ENCODE assay signal across 11 cellular contexts in genomic region chr2:230784840-230785239, GRCh38.
DNase-seq lines count a peak whose midpoint lies in the region; ATAC-seq and TF ChIP-seq lines count a peak whose summit lies in the region.
"Had no signal": no experiment of that assay in that cellular context is flagged by ENCODE, and none has a peak within 500 bp of the region (broad histone marks: within the 10 kb centered on the region; RNA-seq: fewer than 3 reads in every experiment).

No MANE protein-coding gene starts in this region.

- no peaks in the 10 kb centered on the region for H3K27me3 Mint-ChIP-seq in activated naive CD4-positive, alpha-beta T cell treated with anti-CD3 and anti-CD28 coated beads for 36 hours (ENCODE audit: low read depth)
- no peaks in the 10 kb centered on the region for H3K27me3 Mint-ChIP-seq in activated naive CD8-positive, alpha-beta T cell treated with anti-CD3 and anti-CD28 coated beads, Interleukin-2, amount 10 ng/mL, durations not matched to agents 7 days and 5 days
- H3K27me3 Mint-ChIP-seq in chondrocyte (ENCODE audit: low read depth) = no peaks in the 10 kb centered on the region

- peaks cover 71% of the 10 kb centered on the region for H3K36me3 Mint-ChIP-seq in activated naive CD4-positive, alpha-beta T cell treated with anti-CD3 and anti-CD28 coated beads for 36 hours (ENCODE audit: low read depth)
- peaks cover 94% of the 10 kb centered on the region for H3K36me3 Mint-ChIP-seq in activated naive CD8-positive, alpha-beta T cell treated with anti-CD3 and anti-CD28 coated beads, Interleukin-2, amount 10 ng/mL, durations not matched to agents 7 days and 5 days
- peaks cover 85% of the 10 kb centered on the region for H3K36me3 Mint-ChIP-seq in stimulated activated effector memory CD8-positive, alpha-beta T cell treated with anti-CD3 and anti-CD28 coated beads, Interleukin-12 subunit alpha, Interleukin-12 subunit beta, amount 100 ng/mL, for 72 hours
- H3K36me3 Mint-ChIP-seq in chondrocyte (ENCODE audit: low read depth) = peaks cover 25% of the 10 kb centered on the region

- POLR2A ChIA-PET in activated naive CD8-positive, alpha-beta T cell treated with anti-CD3 and anti-CD28 coated beads, Interleukin-2, amount 10 ng/mL, durations not matched to agents 7 days and 5 days (lab: Charles Lee) = no interaction called here

- no peak for DNase-seq in activated naive CD4-positive, alpha-beta T cell treated with anti-CD3 and anti-CD28 coated beads for 36 hours
- DNase-seq in activated naive CD4-positive, alpha-beta T cell treated with anti-CD3 and anti-CD28 coated beads, Interleukin-2, amount 50 U/mL, for 16 hours = no peak
- no peak for DNase-seq in activated naive CD8-positive, alpha-beta T cell treated with anti-CD3 and anti-CD28 coated beads, Interleukin-2, amount 10 ng/mL, durations not matched to agents 7 days and 5 days
- DNase-seq in left ventricle myocardium superior (no peak), chondrocyte (ENCODE audit: low spot score) (no peak), GF-D8 (lab: John Stamatoyannopoulos, UW) (no peak)
- DNase-seq in stimulated activated effector memory CD8-positive, alpha-beta T cell treated with anti-CD3 and anti-CD28 coated beads, Interleukin-12 subunit alpha, Interleukin-12 subunit beta, amount 100 ng/mL, for 72 hours (ENCODE audit: low spot score in 2 of 2) = no peak
- DNase-seq: activated T-cell treated with anti-CD3 and anti-CD28 coated beads, Interleukin-2, amount 50 U/mL, for 48 hours; DND-41; NCI-H345 had no signal

- no peak overlapping the region for H3K4me3 Mint-ChIP-seq in activated naive CD4-positive, alpha-beta T cell treated with anti-CD3 and anti-CD28 coated beads for 36 hours
- no peak overlapping the region for H3K4me3 Mint-ChIP-seq in activated naive CD8-positive, alpha-beta T cell treated with anti-CD3 and anti-CD28 coated beads, Interleukin-2, amount 10 ng/mL, durations not matched to agents 7 days and 5 days
- no peak overlapping the region for H3K4me3 Mint-ChIP-seq in stimulated activated effector memory CD8-positive, alpha-beta T cell treated with anti-CD3 and anti-CD28 coated beads, Interleukin-12 subunit alpha, Interleukin-12 subunit beta, amount 100 ng/mL, for 72 hours
- H3K4me3 Mint-ChIP-seq in chondrocyte (ENCODE audit: unreplicated experiment) = no peak overlapping the region

- H3K9me3 Mint-ChIP-seq in activated naive CD4-positive, alpha-beta T cell treated with anti-CD3 and anti-CD28 coated beads for 36 hours = peaks cover 15% of the 10 kb centered on the region
- H3K9me3 Mint-ChIP-seq in activated naive CD8-positive, alpha-beta T cell treated with anti-CD3 and anti-CD28 coated beads, Interleukin-2, amount 10 ng/mL, durations not matched to agents 7 days and 5 days = peaks cover 32% of the 10 kb centered on the region
- H3K9me3 Mint-ChIP-seq in stimulated activated effector memory CD8-positive, alpha-beta T cell treated with anti-CD3 and anti-CD28 coated beads, Interleukin-12 subunit alpha, Interleukin-12 subunit beta, amount 100 ng/mL, for 72 hours = peaks cover 9% of the 10 kb centered on the region
- H3K9me3 Mint-ChIP-seq in chondrocyte (ENCODE audit: low read depth) = peaks cover 32% of the 10 kb centered on the region

- peaks cover 60% of the 10 kb centered on the region for H3K4me1 Mint-ChIP-seq in activated naive CD4-positive, alpha-beta T cell treated with anti-CD3 and anti-CD28 coated beads for 36 hours (ENCODE audit: low read depth)
- H3K4me1 Mint-ChIP-seq in activated naive CD8-positive, alpha-beta T cell treated with anti-CD3 and anti-CD28 coated beads, Interleukin-2, amount 10 ng/mL, durations not matched to agents 7 days and 5 days = peaks cover 43% of the 10 kb centered on the region
- H3K4me1 Mint-ChIP-seq in stimulated activated effector memory CD8-positive, alpha-beta T cell treated with anti-CD3 and anti-CD28 coated beads, Interleukin-12 subunit alpha, Interleukin-12 subunit beta, amount 100 ng/mL, for 72 hours = peaks cover 63% of the 10 kb centered on the region
- peaks cover 28% of the 10 kb centered on the region for H3K4me1 Mint-ChIP-seq in chondrocyte (ENCODE audit: low read depth)

- H3K27ac Mint-ChIP-seq in activated naive CD4-positive, alpha-beta T cell treated with anti-CD3 and anti-CD28 coated beads for 36 hours = peak overlapping the region; percentile 7
- peak overlapping the region; percentile 31 for H3K27ac Mint-ChIP-seq in activated naive CD8-positive, alpha-beta T cell treated with anti-CD3 and anti-CD28 coated beads, Interleukin-2, amount 10 ng/mL, durations not matched to agents 7 days and 5 days
- peak overlapping the region; percentile 75 for H3K27ac Mint-ChIP-seq in stimulated activated effector memory CD8-positive, alpha-beta T cell treated with anti-CD3 and anti-CD28 coated beads, Interleukin-12 subunit alpha, Interleukin-12 subunit beta, amount 100 ng/mL, for 72 hours
- H3K27ac Mint-ChIP-seq in chondrocyte (ENCODE audit: unreplicated experiment) = no peak overlapping the region

- no peak for ATAC-seq in activated naive CD8-positive, alpha-beta T cell treated with anti-CD3 and anti-CD28 coated beads, Interleukin-2, amount 10 ng/mL, durations not matched to agents 7 days and 5 days (ENCODE audit: low read depth)
- ATAC-seq in left ventricle myocardium superior (peak; percentile 62), HG03196 (IDR thresholded peaks at IDR 0.05; ENCODE audit: unreplicated experiment) (no peak)
- no peak for ATAC-seq in stimulated activated effector memory CD8-positive, alpha-beta T cell treated with anti-CD3 and anti-CD28 coated beads, Interleukin-12 subunit alpha, Interleukin-12 subunit beta, amount 100 ng/mL, for 72 hours

- no peak for TF ChIP-seq CTCF in chondrocyte (IDR thresholded peaks at IDR 0.05)

- CTCF ChIA-PET in activated naive CD4-positive, alpha-beta T cell treated with anti-CD3 and anti-CD28 coated beads for 36 hours (lab: Charles Lee) = no interaction called here

- intact Hi-C loops in activated naive CD4-positive, alpha-beta T cell treated with anti-CD3 and anti-CD28 coated beads for 36 hours (cut with micrococcal nuclease) = no loop called here
- intact Hi-C loops in left ventricle myocardium superior (cut with micrococcal nuclease) = no loop called here
